In genomic region chr6:30885481-30885998, GRCh38 we compare ENCODE assay signal across 8 cellular contexts.
A peak's percentile ranks its signal among the peaks of the same experiment; 100 is the strongest.
DNase-seq lines count a peak whose midpoint lies in the region; ATAC-seq and TF ChIP-seq lines count a peak whose summit lies in the region.

No MANE protein-coding gene starts in this region.

- H4K20me1 ChIP-seq in OCI-LY1 (ENCODE audit: insufficient read depth, low read length) = no peaks in the 10 kb centered on the region

- peak overlapping the region; percentile 63 for H3K4me3 ChIP-seq in OCI-LY1 (ENCODE audit: low read depth, low read length, poor library complexity, severe bottlenecking)
- H3K4me3 ChIP-seq in duodenal mucosa (ENCODE audit: low read depth in 1 of 2, low read length in 2 of 2) = peak overlapping the region; percentile 70 to 78
- H3K4me3 ChIP-seq in mucosa of rectum (ENCODE audit: low read length in 2 of 2) = peak overlapping the region; percentile 71 to 89

- H3K9me3 ChIP-seq in OCI-LY1 (ENCODE audit: low read length) (no peaks in the 10 kb centered on the region), duodenal mucosa (ENCODE audit: control insufficient read depth in 1 of 2, low read length in 2 of 2) (no peaks in the 10 kb centered on the region), mucosa of rectum (ENCODE audit: control insufficient read depth in 2 of 2, low read length in 2 of 2) (no peaks in the 10 kb centered on the region)

- TF ChIP-seq CTCF in OCI-LY1 (IDR thresholded peaks at IDR 0.05; ENCODE audit: low read length) = no peak

- H2AFZ ChIP-seq in OCI-LY1 (ENCODE audit: low read length) = no peak overlapping the region

- H3K27me3 ChIP-seq in OCI-LY1 (ENCODE audit: insufficient read depth, low read length) (0 out of 2 replicates have a peak, but pooled peaks cover 7% of the 10 kb centered on the region), duodenal mucosa (ENCODE audit: control insufficient read depth in 1 of 2, insufficient read depth in 2 of 2, low read length in 2 of 2) (no peaks in the 10 kb centered on the region), mucosa of rectum (ENCODE audit: control insufficient read depth in 2 of 2, insufficient read depth in 2 of 2, low read length in 2 of 2) (no peaks in the 10 kb centered on the region)

- DNase-seq in SIG-M5 treated with dmso at 0.1 percent for 504 hours (lab: John Stamatoyannopoulos, UW; ENCODE audit: unreplicated experiment) (peak; percentile 16), SIG-M5 (lab: John Stamatoyannopoulos, UW) (no peak), SKM-1 (lab: John Stamatoyannopoulos, UW; ENCODE audit: unreplicated experiment) (no peak)

- peak overlapping the region; percentile 67 for H3K4me2 ChIP-seq in OCI-LY1 (ENCODE audit: low read length)

- no peaks in the 10 kb centered on the region for H3K9me2 ChIP-seq in OCI-LY1 (ENCODE audit: low read depth, low read length)

- ATAC-seq in GM21737 (IDR thresholded peaks at IDR 0.05; ENCODE audit: unreplicated experiment) (no peak), GM19023 (IDR thresholded peaks at IDR 0.05; ENCODE audit: unreplicated experiment) (no peak)

- peak overlapping the region; percentile 4; the same call in 1 of the 2 replicates for H3K9ac ChIP-seq in OCI-LY1 (ENCODE audit: low read length)
- H3K9ac ChIP-seq in duodenal mucosa (ENCODE audit: low read depth in 1 of 2, low read length in 2 of 2) = peak overlapping the region; percentile 68 to 81
- H3K9ac ChIP-seq in mucosa of rectum (ENCODE audit: low read depth in 1 of 2, low read length in 2 of 2) = peak overlapping the region; percentile 64 to 97

- H3K27ac ChIP-seq in OCI-LY1 (ENCODE audit: low read depth, low read length, poor library complexity, severe bottlenecking) = no peak overlapping the region
- peak overlapping the region; percentile 65 for H3K27ac ChIP-seq in duodenal mucosa (ENCODE audit: low read depth, low read length)
- peak overlapping the region; percentile 95 to 99 for H3K27ac ChIP-seq in mucosa of rectum (ENCODE audit: low read depth in 2 of 2, low read length in 2 of 2)

- H3K4me1 ChIP-seq in OCI-LY1 (ENCODE audit: insufficient read depth, low read length, severe bottlenecking) (peaks cover 42% of the 10 kb centered on the region), duodenal mucosa (ENCODE audit: control insufficient read depth in 1 of 2, insufficient read depth in 2 of 2, low read length in 2 of 2) (peaks cover 31 to 35% of the 10 kb centered on the region in 2 donors), mucosa of rectum (ENCODE audit: control insufficient read depth in 2 of 2, insufficient read depth in 2 of 2, low read length in 2 of 2) (peaks cover 32 to 34% of the 10 kb centered on the region in 2 donors)

- no peaks in the 10 kb centered on the region for H3F3A ChIP-seq in OCI-LY1 (ENCODE audit: insufficient read depth, low read length)

- no peaks in the 10 kb centered on the region for H3K36me3 ChIP-seq in OCI-LY1 (ENCODE audit: insufficient read depth, low read length)
- H3K36me3 ChIP-seq in duodenal mucosa (ENCODE audit: control insufficient read depth in 1 of 2, insufficient read depth in 2 of 2, low read length in 2 of 2) = peaks cover 10 to 21% of the 10 kb centered on the region in 2 donors
- H3K36me3 ChIP-seq in mucosa of rectum (ENCODE audit: control insufficient read depth in 2 of 2, insufficient read depth in 2 of 2, low read length in 2 of 2) = peaks cover 13 to 19% of the 10 kb centered on the region in 2 donors

- H3K79me2 ChIP-seq in OCI-LY1 (ENCODE audit: insufficient read depth, low read length) = no peaks in the 10 kb centered on the region

Comparison
In these comparisons a context has a peak if more than half of its experiments do, and no peak if none do; other contexts are left out.
1. H3K9ac ChIP-seq: peak in every context shown above with its lines; median percentile 80 in mucosa of rectum; 74 in duodenal mucosa; 4 in OCI-LY1.